ENCODE assay signal across 1 cellular context in the genomic region with DNA sequence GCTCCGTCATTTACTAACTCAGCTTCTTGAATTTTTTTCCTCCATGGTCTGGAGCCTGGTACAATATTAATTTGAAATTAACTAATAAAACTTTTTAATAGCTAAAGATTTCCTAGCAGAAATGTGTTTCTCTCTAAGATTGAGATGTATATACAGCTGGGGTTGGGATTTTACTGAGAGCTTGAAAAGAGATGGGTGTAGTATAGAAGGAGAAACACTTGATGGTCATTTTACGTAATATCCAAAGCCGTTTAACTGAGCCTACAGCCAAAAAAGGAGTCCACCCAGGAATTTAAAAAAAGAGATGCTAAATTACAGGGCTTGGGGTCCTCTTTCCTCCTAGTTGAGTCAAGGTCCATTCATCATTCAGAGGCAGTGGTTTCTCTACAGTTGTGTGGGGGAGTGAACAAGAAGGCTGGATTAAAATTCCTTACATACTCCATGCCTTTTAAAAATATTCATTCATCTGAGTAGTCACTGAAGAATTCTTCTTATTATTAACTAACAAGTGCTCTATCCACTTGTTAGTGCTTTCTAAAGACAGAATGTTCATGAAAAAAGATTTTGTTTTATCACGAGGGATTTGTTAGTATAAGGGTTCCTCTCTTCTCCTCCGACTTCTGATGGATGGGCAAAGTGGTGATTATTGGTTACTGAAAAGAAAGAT.
TF ChIP-seq lines count a peak whose summit lies in the region.

No MANE protein-coding gene starts in this region.

TF ChIP-seq in SK-N-SH, 30 proteins besides CTCF, POLR2A, EP300 and RAD21 (continued from another document):
- TF ChIP-seq, protein P1, sequence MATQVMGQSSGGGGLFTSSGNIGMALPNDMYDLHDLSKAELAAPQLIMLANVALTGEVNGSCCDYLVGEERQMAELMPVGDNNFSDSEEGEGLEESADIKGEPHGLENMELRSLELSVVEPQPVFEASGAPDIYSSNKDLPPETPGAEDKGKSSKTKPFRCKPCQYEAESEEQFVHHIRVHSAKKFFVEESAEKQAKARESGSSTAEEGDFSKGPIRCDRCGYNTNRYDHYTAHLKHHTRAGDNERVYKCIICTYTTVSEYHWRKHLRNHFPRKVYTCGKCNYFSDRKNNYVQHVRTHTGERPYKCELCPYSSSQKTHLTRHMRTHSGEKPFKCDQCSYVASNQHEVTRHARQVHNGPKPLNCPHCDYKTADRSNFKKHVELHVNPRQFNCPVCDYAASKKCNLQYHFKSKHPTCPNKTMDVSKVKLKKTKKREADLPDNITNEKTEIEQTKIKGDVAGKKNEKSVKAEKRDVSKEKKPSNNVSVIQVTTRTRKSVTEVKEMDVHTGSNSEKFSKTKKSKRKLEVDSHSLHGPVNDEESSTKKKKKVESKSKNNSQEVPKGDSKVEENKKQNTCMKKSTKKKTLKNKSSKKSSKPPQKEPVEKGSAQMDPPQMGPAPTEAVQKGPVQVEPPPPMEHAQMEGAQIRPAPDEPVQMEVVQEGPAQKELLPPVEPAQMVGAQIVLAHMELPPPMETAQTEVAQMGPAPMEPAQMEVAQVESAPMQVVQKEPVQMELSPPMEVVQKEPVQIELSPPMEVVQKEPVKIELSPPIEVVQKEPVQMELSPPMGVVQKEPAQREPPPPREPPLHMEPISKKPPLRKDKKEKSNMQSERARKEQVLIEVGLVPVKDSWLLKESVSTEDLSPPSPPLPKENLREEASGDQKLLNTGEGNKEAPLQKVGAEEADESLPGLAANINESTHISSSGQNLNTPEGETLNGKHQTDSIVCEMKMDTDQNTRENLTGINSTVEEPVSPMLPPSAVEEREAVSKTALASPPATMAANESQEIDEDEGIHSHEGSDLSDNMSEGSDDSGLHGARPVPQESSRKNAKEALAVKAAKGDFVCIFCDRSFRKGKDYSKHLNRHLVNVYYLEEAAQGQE (IDR thresholded peaks at IDR 0.05; ENCODE audit: low read depth, low read length): no peak
- no peak for TF ChIP-seq RCOR1 (IDR thresholded peaks at IDR 0.05; ENCODE audit: low read length)
- TF ChIP-seq POLR2AphosphoS5 (IDR thresholded peaks at IDR 0.05; ENCODE audit: low read depth, low read length): no peak
- no peak for TF ChIP-seq RFX5 (IDR thresholded peaks at IDR 0.05; ENCODE audit: low read length)
- TF ChIP-seq, protein P2, sequence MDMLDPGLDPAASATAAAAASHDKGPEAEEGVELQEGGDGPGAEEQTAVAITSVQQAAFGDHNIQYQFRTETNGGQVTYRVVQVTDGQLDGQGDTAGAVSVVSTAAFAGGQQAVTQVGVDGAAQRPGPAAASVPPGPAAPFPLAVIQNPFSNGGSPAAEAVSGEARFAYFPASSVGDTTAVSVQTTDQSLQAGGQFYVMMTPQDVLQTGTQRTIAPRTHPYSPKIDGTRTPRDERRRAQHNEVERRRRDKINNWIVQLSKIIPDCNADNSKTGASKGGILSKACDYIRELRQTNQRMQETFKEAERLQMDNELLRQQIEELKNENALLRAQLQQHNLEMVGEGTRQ (IDR thresholded peaks at IDR 0.05; ENCODE audit: borderline replicate concordance, low read depth, low read length): no peak
- TF ChIP-seq NRF1 (IDR thresholded peaks at IDR 0.05; ENCODE audit: low read depth, low read length): no peak
- TF ChIP-seq TCF12 (IDR thresholded peaks at IDR 0.05): peak; percentile 61
- no peak for TF ChIP-seq MAX (IDR thresholded peaks at IDR 0.05; ENCODE audit: low read depth)
- peak; percentile 50 for TF ChIP-seq JUND (IDR thresholded peaks at IDR 0.05)
- no peak for TF ChIP-seq CHD2 (IDR thresholded peaks at IDR 0.05; ENCODE audit: low read length, partially characterized antibody)
- TF ChIP-seq PBX3 (IDR thresholded peaks at IDR 0.05): peak; percentile 73
- TF ChIP-seq ELF1 (IDR thresholded peaks at IDR 0.05): no peak
- TF ChIP-seq FOXJ3 (CRISPR knock-in tag; IDR thresholded peaks at IDR 0.05): no peak
- peak; percentile 52; the same call in 1 of the 2 replicates for TF ChIP-seq FOSL2 (IDR thresholded peaks at IDR 0.05; ENCODE audit: borderline replicate concordance, low read depth)
- TF ChIP-seq TEAD4 (IDR thresholded peaks at IDR 0.05; ENCODE audit: borderline replicate concordance, insufficient read depth): peak; percentile 70; the same call in 1 of the 2 replicates
- TF ChIP-seq SIN3A (IDR thresholded peaks at IDR 0.05; ENCODE audit: borderline replicate concordance, low read depth, low read length): no peak
- TF ChIP-seq MEF2A (IDR thresholded peaks at IDR 0.05; ENCODE audit: borderline replicate concordance, low read depth): no peak
- TF ChIP-seq RXRA (IDR thresholded peaks at IDR 0.05; ENCODE audit: borderline replicate concordance, low read depth): no peak
- TF ChIP-seq, protein P3, sequence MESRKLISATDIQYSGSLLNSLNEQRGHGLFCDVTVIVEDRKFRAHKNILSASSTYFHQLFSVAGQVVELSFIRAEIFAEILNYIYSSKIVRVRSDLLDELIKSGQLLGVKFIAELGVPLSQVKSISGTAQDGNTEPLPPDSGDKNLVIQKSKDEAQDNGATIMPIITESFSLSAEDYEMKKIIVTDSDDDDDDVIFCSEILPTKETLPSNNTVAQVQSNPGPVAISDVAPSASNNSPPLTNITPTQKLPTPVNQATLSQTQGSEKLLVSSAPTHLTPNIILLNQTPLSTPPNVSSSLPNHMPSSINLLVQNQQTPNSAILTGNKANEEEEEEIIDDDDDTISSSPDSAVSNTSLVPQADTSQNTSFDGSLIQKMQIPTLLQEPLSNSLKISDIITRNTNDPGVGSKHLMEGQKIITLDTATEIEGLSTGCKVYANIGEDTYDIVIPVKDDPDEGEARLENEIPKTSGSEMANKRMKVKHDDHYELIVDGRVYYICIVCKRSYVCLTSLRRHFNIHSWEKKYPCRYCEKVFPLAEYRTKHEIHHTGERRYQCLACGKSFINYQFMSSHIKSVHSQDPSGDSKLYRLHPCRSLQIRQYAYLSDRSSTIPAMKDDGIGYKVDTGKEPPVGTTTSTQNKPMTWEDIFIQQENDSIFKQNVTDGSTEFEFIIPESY (IDR thresholded peaks at IDR 0.05; ENCODE audit: borderline replicate concordance, low read depth): no peak; the same call in 1 of the 2 replicates
